Comparison of ENCODE assay signal across 9 cellular contexts in genomic region chr12:6961278-6961694, GRCh38. TPM values are rescaled to one million over a fixed set of nuclear protein-coding genes. Genes with fewer than 3 reads are reported as not detected.
DNase-seq lines count a peak whose midpoint lies in the region; ATAC-seq and TF ChIP-seq lines count a peak whose summit lies in the region.
"Had no signal": no experiment of that assay in that cellular context is flagged by ENCODE, and none has a peak within 500 bp of the region (broad histone marks: within the 10 kb centered on the region; RNA-seq: fewer than 3 reads in every experiment).

No MANE protein-coding gene starts in this region.

- H3K9me3 ChIP-seq in esophagus (ENCODE audit: control insufficient read depth in 2 of 2, insufficient read depth in 1 of 2, low read depth in 1 of 2, low read length in 1 of 2) (no peaks in the 10 kb centered on the region), thyroid gland (no peaks in the 10 kb centered on the region)

- TF ChIP-seq POLR2A in NB4 (IDR thresholded peaks at IDR 0.05; ENCODE audit: extremely low read depth, insufficient read length) (no peak), thyroid gland (IDR thresholded peaks at IDR 0.05) (no peak)

- peak overlapping the region; percentile 44 for H3K4me3 ChIP-seq in NB4 (ENCODE audit: low read depth, low read length)
- H3K4me3 ChIP-seq in esophagus (ENCODE audit: low read depth in 1 of 2, low read length in 2 of 2), result peak overlapping the region in 1 of 2 donors; percentile 64
- peak overlapping the region in 1 of 3 donors; percentile 68 for H3K4me3 ChIP-seq in thyroid gland (replicated peaks in 1 of 3)

- TF ChIP-seq CTCF in GM10266 (IDR thresholded peaks at IDR 0.05; ENCODE audit: control insufficient read depth, insufficient read depth, low read depth, missing control alignments), result no peak
- no peak for TF ChIP-seq CTCF in NB4 (IDR thresholded peaks at IDR 0.05; ENCODE audit: low read depth, low read length)
- TF ChIP-seq CTCF in thyroid gland (IDR thresholded peaks at IDR 0.05), result no peak

- peaks cover 4 to 8% of the 10 kb centered on the region in 2 donors for H3K36me3 ChIP-seq in esophagus (ENCODE audit: control insufficient read depth in 2 of 2, insufficient read depth in 2 of 2, low read length in 1 of 2)
- peaks cover 7 to 11% of the 10 kb centered on the region in 2 donors for H3K36me3 ChIP-seq in thyroid gland

- H3K4me1 ChIP-seq in esophagus (ENCODE audit: control insufficient read depth in 2 of 2, insufficient read depth in 2 of 2, low read length in 1 of 2), result peaks cover 3 to 24% of the 10 kb centered on the region in 2 donors
- H3K4me1 ChIP-seq in thyroid gland, result peaks cover 32 to 47% of the 10 kb centered on the region in 2 donors

- H3K27ac ChIP-seq in esophagus (ENCODE audit: low read depth in 2 of 2, low read length in 1 of 2) (peak overlapping the region; percentile 96), thyroid gland (peak overlapping the region; percentile 87 to 98 (median 97))

- WGBS in esophagus, 2 donors, result 24 to 27% methylated on average over 24 of the region's 24 CpGs
- 70 to 78% methylated on average over 24 of the region's 24 CpGs for WGBS in thyroid gland, 2 donors

- intact Hi-C loops in thyroid gland (cut with DNase I), result loop anchor here (5.0 kb wide), 1 partner anchor 56 kb away; the partner anchor contains the start of gene LPCAT3

- ATAC-seq in GM21381 (IDR thresholded peaks at IDR 0.05; ENCODE audit: unreplicated experiment), result no peak

- no peaks in the 10 kb centered on the region for H3K27me3 ChIP-seq in esophagus (ENCODE audit: control insufficient read depth in 1 of 2, insufficient read depth in 2 of 2, low read length in 2 of 2)
- H3K27me3 ChIP-seq in thyroid gland, result no peaks in the 10 kb centered on the region

- peak; percentile 51 for DNase-seq in GM10266 (ENCODE audit: extremely low spot score)
- peak; percentile 87 for DNase-seq in NB4 (ENCODE audit: low read depth)
- peak in 2 of 3 experiments; percentile 76 to 83 for DNase-seq in activated CD8-positive, alpha-beta memory T cell treated with anti-CD3 and anti-CD28 coated beads for 48 hours (ENCODE audit: low read depth in 2 of 3, low spot score in 2 of 3)
- peak in 31 of 56 donors; percentile 16 to 84 (median 55) for DNase-seq in nucleus accumbens (lab: John Stamatoyannopoulos, UW)
- peak; percentile 31 to 36 for DNase-seq in thyroid gland
- no peak for DNase-seq in NCI-H524 treated with DMSO at 0.1 percent for 48 hours (lab: John Stamatoyannopoulos, UW)

RNA-seq across cellular contexts. Expression of gene PHB2, which starts 9.2 kb away (rescaled TPM):
- polyA plus RNA-seq in esophagus, result 100 to 1,000 TPM in 1 of 2 donors, 10 to 100 TPM in 1; 68.5 to 161 TPM
- total RNA-seq in thyroid gland, result 100 to 1,000 TPM; 153 to 284 (median 220) TPM

RNA-seq across cellular contexts. Expression of gene EMG1, which starts 9.4 kb away (rescaled TPM):
- 10 to 100 TPM; 13.5 to 29.5 TPM for polyA plus RNA-seq in esophagus
- total RNA-seq in thyroid gland, result 10 to 100 TPM; 19.9 to 53.1 (median 45.6) TPM

RNA-seq across cellular contexts. Expression of gene PTPN6, which starts 10.1 kb away (rescaled TPM):
- 10 to 100 TPM; 19.1 to 38.3 TPM for polyA plus RNA-seq in esophagus
- total RNA-seq in thyroid gland, result 10 to 100 TPM; 21.7 to 32.3 (median 31.4) TPM

RNA-seq across cellular contexts. Expression of gene C12orf57, which starts 17.5 kb away (rescaled TPM):
- polyA plus RNA-seq in esophagus, result 100 to 1,000 TPM; 108 to 253 TPM
- total RNA-seq in thyroid gland, result 100 to 1,000 TPM; 344 to 666 (median 383) TPM

RNA-seq across cellular contexts. Expression of gene RNU7-1, which starts 17.7 kb away (rescaled TPM):
- polyA plus RNA-seq in esophagus, result not detected
- not detected for total RNA-seq in thyroid gland
- total RNA-seq: T-helper 1 cell treated with Interleukin-12 subunit alpha and Interleukin-12 subunit beta and Interleukin-4 antibody, amounts not matched to agents 30 ng/mL and 1 ng/mL, for 36 hours had no signal
